In genomic region chr9:6506571-6506970, GRCh38 we compare ENCODE assay signal across 20 cellular contexts.
DNase-seq lines count a peak whose midpoint lies in the region; TF ChIP-seq lines count a peak whose summit lies in the region.
"Had no signal": no experiment of that assay in that cellular context is flagged by ENCODE, and none has a peak within 500 bp of the region (broad histone marks: within the 10 kb centered on the region; RNA-seq: fewer than 3 reads in every experiment).

No MANE protein-coding gene starts in this region.

- CTCF ChIA-PET in Calu3 (lab: Charles Lee): no interaction called here

- no peaks in the 10 kb centered on the region for H3K4me1 Mint-ChIP-seq in Calu3 (ENCODE audit: low read depth, unreplicated experiment)
- peaks cover 9% of the 10 kb centered on the region for H3K4me1 Mint-ChIP-seq in brain
- no peaks in the 10 kb centered on the region for H3K4me1 Mint-ChIP-seq in activated CD4-positive, alpha-beta T cell treated with anti-CD3 and anti-CD28 coated beads, Interleukin-2, amount 10 ng/mL, durations not matched to agents 24 days and 14 days

- no peaks in the 10 kb centered on the region for H3K27me3 Mint-ChIP-seq in Calu3 (ENCODE audit: unreplicated experiment)
- H3K27me3 Mint-ChIP-seq in brain: no peaks in the 10 kb centered on the region
- no peaks in the 10 kb centered on the region for H3K27me3 Mint-ChIP-seq in activated CD4-positive, alpha-beta T cell treated with anti-CD3 and anti-CD28 coated beads, Interleukin-2, amount 10 ng/mL, durations not matched to agents 24 days and 14 days
- H3K27me3 Mint-ChIP-seq: CD8-positive, alpha-beta memory T cell had no signal

- H3K9me3 Mint-ChIP-seq in Calu3 (ENCODE audit: low read depth, unreplicated experiment) (no peaks in the 10 kb centered on the region), brain (no peaks in the 10 kb centered on the region)
- no peaks in the 10 kb centered on the region for H3K9me3 Mint-ChIP-seq in activated CD4-positive, alpha-beta T cell treated with anti-CD3 and anti-CD28 coated beads, Interleukin-2, amount 10 ng/mL, durations not matched to agents 24 days and 14 days
- H3K9me3 Mint-ChIP-seq: CD8-positive, alpha-beta memory T cell had no signal

- BruUV-seq in Calu3 (replicated peaks; lab: Mats Ljungman, UMichigan): TSS peak; percentile 24

- peaks cover 5% of the 10 kb centered on the region for H3K36me3 Mint-ChIP-seq in Calu3 (ENCODE audit: insufficient read depth, unreplicated experiment)
- peaks cover 72% of the 10 kb centered on the region for H3K36me3 Mint-ChIP-seq in brain
- H3K36me3 Mint-ChIP-seq in activated CD4-positive, alpha-beta T cell treated with anti-CD3 and anti-CD28 coated beads, Interleukin-2, amount 10 ng/mL, durations not matched to agents 24 days and 14 days (ENCODE audit: low read depth): peaks cover 53% of the 10 kb centered on the region

- intact Hi-C loops in Calu3 (cut with micrococcal nuclease; ENCODE audit: unreplicated experiment): loop anchor here (10.0 kb wide), 1 partner anchor 82 kb away; no protein-coding TSS in a partner anchor
- intact Hi-C loops in activated CD4-positive, alpha-beta T cell treated with anti-CD3 and anti-CD28 coated beads, Interleukin-2, amount 10 ng/mL, durations not matched to agents 24 days and 14 days (cut with micrococcal nuclease): no loop called here

- H3K4me3 Mint-ChIP-seq in Calu3 (ENCODE audit: low read depth, unreplicated experiment): no peak overlapping the region
- H3K4me3 Mint-ChIP-seq in brain: peak overlapping the region in 1 of 5 experiments; percentile 29
- no peak overlapping the region for H3K4me3 Mint-ChIP-seq in activated CD4-positive, alpha-beta T cell treated with anti-CD3 and anti-CD28 coated beads, Interleukin-2, amount 10 ng/mL, durations not matched to agents 24 days and 14 days
- H3K4me3 Mint-ChIP-seq: CD8-positive, alpha-beta memory T cell had no signal

- H3K27ac Mint-ChIP-seq in Calu3 (ENCODE audit: unreplicated experiment): no peak overlapping the region
- peak overlapping the region in 4 of 5 experiments; percentile 58 to 82 (median 73) for H3K27ac Mint-ChIP-seq in brain
- H3K27ac Mint-ChIP-seq in activated CD4-positive, alpha-beta T cell treated with anti-CD3 and anti-CD28 coated beads, Interleukin-2, amount 10 ng/mL, durations not matched to agents 24 days and 14 days: no peak overlapping the region

- TF ChIP-seq CTCF in Calu3 (IDR thresholded peaks at IDR 0.05; ENCODE audit: unreplicated experiment) (no peak), brain (conservative IDR thresholded peaks at IDR 0.05) (no peak)

- no peak for DNase-seq in Calu3
- DNase-seq in LHCN-M2 (ENCODE audit: low read depth): peak; percentile 57
- peak; percentile 18 for DNase-seq in kidney tubule cell (ENCODE audit: low spot score)
- DNase-seq in NCI-H2029 treated with DMSO at 0.1 percent for 48 hours (lab: John Stamatoyannopoulos, UW): no peak
- DNase-seq in hippocampal formation (lab: John Stamatoyannopoulos, UW): no peak
- no peak for DNase-seq in HCEC 1CT
- no peak for DNase-seq in activated CD4-positive, alpha-beta T cell treated with anti-CD3 and anti-CD28 coated beads, Interleukin-2, amount 10 ng/mL, durations not matched to agents 24 days and 14 days
- DNase-seq: activated naive CD4-positive, alpha-beta T cell; brain microvascular endothelial cell; CD8-positive, alpha-beta memory T cell; dermis blood vessel endothelial cell; erythroblast; head of caudate nucleus; KBM-7; left ventricle myocardium superior; NCI-H1092 treated with DMSO at 0.1 percent for 48 hours; NCI-H524 treated with DMSO at 0.1 percent for 48 hours; SHP77; T-helper 1 cell had no signal

Comparison
In these comparisons a context has a peak if more than half of its experiments do, and no peak if none do; other contexts are left out.
1. DNase-seq: peak in LHCN-M2 (single experiment) and kidney tubule cell (single experiment); none in Calu3 (single experiment), NCI-H2029 treated with DMSO at 0.1 percent for 48 hours (single experiment), hippocampal formation (0 of 2), HCEC 1CT (single experiment) and activated CD4-positive, alpha-beta T cell treated with anti-CD3 and anti-CD28 coated beads, Interleukin-2, amount 10 ng/mL, durations not matched to agents 24 days and 14 days (single experiment).
2. H3K27ac Mint-ChIP-seq: peak in brain (4 of 5); none in Calu3 (single experiment) and activated CD4-positive, alpha-beta T cell treated with anti-CD3 and anti-CD28 coated beads, Interleukin-2, amount 10 ng/mL, durations not matched to agents 24 days and 14 days (single experiment).